Comparison of ENCODE assay signal across 15 cellular contexts in genomic region chr15:60612400-60613048, GRCh38.
DNase-seq lines count a peak whose midpoint lies in the region; ATAC-seq, FAIRE-seq and TF ChIP-seq lines count a peak whose summit lies in the region.
"Had no signal": no experiment of that assay in that cellular context is flagged by ENCODE, and none has a peak within 500 bp of the region (broad histone marks: within the 10 kb centered on the region; RNA-seq: fewer than 3 reads in every experiment).

No MANE protein-coding gene starts in this region.

- H4K20me1 ChIP-seq in H1 (replicated peaks in 1 of 2; ENCODE audit: control insufficient read depth in 1 of 2, insufficient read depth in 2 of 2, low read length in 2 of 2) = no peaks in the 10 kb centered on the region

- TF ChIP-seq RAD21 in H1 (IDR thresholded peaks at IDR 0.05 in 1 of 2, conservative IDR thresholded peaks at IDR 0.05 in 1 of 2; ENCODE audit: low read depth in 2 of 2, low read length in 2 of 2) = no peak

- no peak overlapping the region for H2BK12ac ChIP-seq in H1 (ENCODE audit: low read depth, low read length)

- peaks cover 12% of the 10 kb centered on the region for H3K4me1 Mint-ChIP-seq in T-helper 2 cell treated with Interferon-gamma antibody and Interleukin-4, amounts not matched to agents 5 μg/mL and 100 μg/mL, for 36 hours (ENCODE audit: low read depth)

- no peak overlapping the region for H2BK20ac ChIP-seq in H1 (ENCODE audit: low read length)

- DNase-seq in AG08395 (ENCODE audit: low spot score) = peak; percentile 22
- peak; percentile 48 for DNase-seq in MG63
- no peak for DNase-seq in H1 (ENCODE audit: low read depth in 1 of 2, low spot score in 2 of 2)
- DNase-seq in mesendoderm = peak; percentile 29
- no peak for DNase-seq in T-helper 2 cell treated with Interferon-gamma antibody and Interleukin-4, amounts not matched to agents 5 μg/mL and 100 μg/mL, for 36 hours (ENCODE audit: low spot score)
- DNase-seq in AML-193 (lab: John Stamatoyannopoulos, UW) = no peak
- DNase-seq: activated CD4-positive, alpha-beta memory T cell treated with anti-CD3 and anti-CD28 coated beads, Interleukin-2, amount 10 ng/mL, durations not matched to agents 7 days and 5 days; activated naive CD8-positive, alpha-beta T cell treated with anti-CD3 and anti-CD28 coated beads for 36 hours; hypothalamus; left colon; right lobe of liver had no signal

- H3K9ac ChIP-seq in H1 (replicated peaks in 1 of 4; ENCODE audit: extremely low read depth in 1 of 4, low read depth in 3 of 4, low read length in 3 of 4) = no peak overlapping the region
- H3K9ac ChIP-seq in mesendoderm (ENCODE audit: low read length) = no peak overlapping the region

- H3K27ac Mint-ChIP-seq in T-helper 2 cell treated with Interferon-gamma antibody and Interleukin-4, amounts not matched to agents 5 μg/mL and 100 μg/mL, for 36 hours = no peak overlapping the region
- H3K27ac Mint-ChIP-seq: activated CD4-positive, alpha-beta memory T cell treated with anti-CD3 and anti-CD28 coated beads, Interleukin-2, amount 10 ng/mL, durations not matched to agents 7 days and 5 days; activated naive CD8-positive, alpha-beta T cell treated with anti-CD3 and anti-CD28 coated beads for 36 hours had no signal

- H3K4me1 ChIP-seq in H1 (replicated peaks in 1 of 4; ENCODE audit: control insufficient read depth in 3 of 4, insufficient read depth in 4 of 4, low read length in 3 of 4) (peaks cover 3 to 11% (median 9%) of the 10 kb centered on the region in 4 experiments; a peak in 6 of 7 replicates), mesendoderm (ENCODE audit: control insufficient read depth, low read depth, low read length) (peaks cover 23% of the 10 kb centered on the region)

- peak; percentile 65 for FAIRE-seq in H1 (lab: Jason Lieb, UNC)
- FAIRE-seq: GM12878 had no signal

- CTCF ChIA-PET in H1 (lab: Charles Lee; ENCODE audit: partially characterized antibody) = no interaction called here

- H3K56ac ChIP-seq in H1 (replicated peaks; ENCODE audit: insufficient read length, low read depth, low read length) = no peak overlapping the region
- H3K56ac ChIP-seq in mesendoderm (ENCODE audit: low read length) = no peak overlapping the region

- H3K4me2 ChIP-seq in H1 (ENCODE audit: insufficient read depth in 1 of 2, low read depth in 2 of 2, low read length in 2 of 2) (no peak overlapping the region), mesendoderm (ENCODE audit: low read length) (no peak overlapping the region)

- H3K79me2 ChIP-seq in H1 (ENCODE audit: control insufficient read depth in 1 of 2, insufficient read depth in 2 of 2, low read length in 2 of 2) = no peaks in the 10 kb centered on the region
- H3K79me2 ChIP-seq in mesendoderm (ENCODE audit: control insufficient read depth, insufficient read depth, low read length) = no peaks in the 10 kb centered on the region

- no peak overlapping the region for H3K4me3 Mint-ChIP-seq in T-helper 2 cell treated with Interferon-gamma antibody and Interleukin-4, amounts not matched to agents 5 μg/mL and 100 μg/mL, for 36 hours
- H3K4me3 Mint-ChIP-seq: activated CD4-positive, alpha-beta memory T cell treated with anti-CD3 and anti-CD28 coated beads, Interleukin-2, amount 10 ng/mL, durations not matched to agents 7 days and 5 days; activated naive CD8-positive, alpha-beta T cell treated with anti-CD3 and anti-CD28 coated beads for 36 hours had no signal

- TF ChIP-seq CTCF in H1 (IDR thresholded peaks at IDR 0.05; ENCODE audit: control extremely low read depth in 1 of 3, insufficient read depth in 1 of 3, low read depth in 1 of 3, low read length in 3 of 3) = no peak

- H3K27ac ChIP-seq in H1 (ENCODE audit: low read depth, low read length) = no peak overlapping the region
- H3K27ac ChIP-seq in mesendoderm (ENCODE audit: low read depth, low read length) = no peak overlapping the region
- H3K27ac ChIP-seq: HL-60, right lobe of liver had no signal

- no peak overlapping the region for H3K4me3 ChIP-seq in MG63
- no peak overlapping the region for H3K4me3 ChIP-seq in H1 (ENCODE audit: extremely low read depth in 1 of 4, insufficient read depth in 2 of 4, low read depth in 3 of 4, low read length in 4 of 4)
- H3K4me3 ChIP-seq in mesendoderm (ENCODE audit: low read length) = no peak overlapping the region
- H3K4me3 ChIP-seq: GM12878, right lobe of liver had no signal

- no peak overlapping the region for H4K8ac ChIP-seq in H1 (ENCODE audit: extremely low read depth, insufficient read depth, low read length)
- H4K8ac ChIP-seq in mesendoderm (ENCODE audit: low read depth, low read length) = no peak overlapping the region

- H2BK15ac ChIP-seq in H1 (ENCODE audit: low read length) (no peak overlapping the region; the same call in 1 of the 2 replicates), mesendoderm (replicated peaks; ENCODE audit: low read depth) (no peak overlapping the region)

- H3K4ac ChIP-seq in H1 (replicated peaks; ENCODE audit: insufficient read length, low read depth, low read length) (no peak overlapping the region), mesendoderm (ENCODE audit: low read depth, low read length) (no peak overlapping the region)

- no peak for TF ChIP-seq POLR2A in H1 (IDR thresholded peaks at IDR 0.05; ENCODE audit: control extremely low read depth in 1 of 2, low read depth in 2 of 2, low read length in 2 of 2)

- no peak overlapping the region for H3K23ac ChIP-seq in H1 (ENCODE audit: insufficient read length)
- H3K23ac ChIP-seq in mesendoderm (ENCODE audit: low read length) = no peak overlapping the region

- 0 out of 2 replicates have a peak, but pooled peaks cover 4% of the 10 kb centered on the region for H3K27me3 ChIP-seq in MG63
- no peaks in the 10 kb centered on the region; a peak in 1 of 7 replicates for H3K27me3 ChIP-seq in H1 (replicated peaks in 1 of 4; ENCODE audit: control insufficient read depth in 3 of 4, extremely low read depth in 1 of 4, insufficient read depth in 3 of 4, low read length in 3 of 4)
- no peaks in the 10 kb centered on the region for H3K27me3 ChIP-seq in mesendoderm (ENCODE audit: insufficient read depth, low read length, poor library complexity)
- H3K27me3 ChIP-seq: right lobe of liver had no signal

- H4K5ac ChIP-seq in H1 (ENCODE audit: insufficient read length, low read depth, low read length) (no peak overlapping the region), mesendoderm (ENCODE audit: low read length) (no peak overlapping the region)

- H3K36me3 Mint-ChIP-seq in T-helper 2 cell treated with Interferon-gamma antibody and Interleukin-4, amounts not matched to agents 5 μg/mL and 100 μg/mL, for 36 hours (ENCODE audit: low read depth) = no peaks in the 10 kb centered on the region
- H3K36me3 Mint-ChIP-seq: activated naive CD8-positive, alpha-beta T cell treated with anti-CD3 and anti-CD28 coated beads for 36 hours had no signal

- ATAC-seq in HG03045 (IDR thresholded peaks at IDR 0.05; ENCODE audit: unreplicated experiment) (no peak), GM21619 (IDR thresholded peaks at IDR 0.05; ENCODE audit: unreplicated experiment) (no peak)
- ATAC-seq: GM12878, left colon, right lobe of liver had no signal

- H3K27me3 Mint-ChIP-seq in T-helper 2 cell treated with Interferon-gamma antibody and Interleukin-4, amounts not matched to agents 5 μg/mL and 100 μg/mL, for 36 hours (ENCODE audit: low read depth) = peaks cover 67% of the 10 kb centered on the region

- no peak overlapping the region for H2BK120ac ChIP-seq in H1 (replicated peaks; ENCODE audit: low read depth, low read length)
- H2BK120ac ChIP-seq in mesendoderm (ENCODE audit: low read depth, low read length) = no peak overlapping the region

- no peak overlapping the region for H3K18ac ChIP-seq in H1 (ENCODE audit: extremely low read depth, low read length)
- H3K18ac ChIP-seq in mesendoderm (ENCODE audit: low read length) = no peak overlapping the region

- no peak overlapping the region for H2AFZ ChIP-seq in H1 (ENCODE audit: low read length)

- H2AK5ac ChIP-seq in H1 (ENCODE audit: low read depth, low read length) (no peak overlapping the region), mesendoderm (ENCODE audit: low read length) (no peak overlapping the region)

- no peak for TF ChIP-seq EP300 in H1 (IDR thresholded peaks at IDR 0.05; ENCODE audit: borderline replicate concordance in 1 of 2, low read depth in 2 of 2, low read length in 2 of 2)

- 65% methylated on average over 5 of the region's 5 CpGs; no CpG with 5 or more reads in 1 of the 2 experiments for WGBS in H1 (ENCODE audit: extremely low coverage in 1 of 2, insufficient coverage in 1 of 2, insufficient read length in 1 of 2, insufficient replicate concordance in 2 of 2, low coverage in 1 of 2, low lambda C conversion rate in 2 of 2, missing lambda C conversion rate in 1 of 2), 2 experiments
- WGBS in mesendoderm (ENCODE audit: extremely low coverage, insufficient coverage, low lambda C conversion rate) = no CpG with 5 or more reads among the region's 5 CpGs

- H3K36me3 ChIP-seq in MG63 = no peaks in the 10 kb centered on the region
- H3K36me3 ChIP-seq in H1 (ENCODE audit: control insufficient read depth in 2 of 4, insufficient read depth in 4 of 4, low read length in 3 of 4) = no peaks in the 10 kb centered on the region
- H3K36me3 ChIP-seq in mesendoderm (ENCODE audit: control insufficient read depth, insufficient read depth, low read length) = no peaks in the 10 kb centered on the region
- H3K36me3 ChIP-seq: right lobe of liver had no signal

- H2BK5ac ChIP-seq in H1 (ENCODE audit: low read depth, low read length) = no peak overlapping the region
- no peak overlapping the region for H2BK5ac ChIP-seq in mesendoderm (ENCODE audit: low read length)

- H3K14ac ChIP-seq in H1 (ENCODE audit: insufficient read length) = no peak overlapping the region

- no peaks in the 10 kb centered on the region for H3K9me3 ChIP-seq in MG63
- H3K9me3 ChIP-seq in H1 (ENCODE audit: insufficient read depth in 2 of 2, low read depth in 1 of 2, low read length in 1 of 2) = no peaks in the 10 kb centered on the region; a peak in 1 of 4 replicates
- H3K9me3 ChIP-seq: right lobe of liver had no signal

- H3K79me1 ChIP-seq in H1 (ENCODE audit: low read depth, low read length) (no peaks in the 10 kb centered on the region), mesendoderm (ENCODE audit: low read length) (no peaks in the 10 kb centered on the region)

- POLR2A ChIA-PET in H1 (lab: Charles Lee; ENCODE audit: partially characterized antibody) = interaction anchor here (0.8 kb wide), 1 partner anchor 54 kb away, joined by 3 read pairs; no protein-coding TSS in a partner anchor

- H3K9me3 Mint-ChIP-seq in T-helper 2 cell treated with Interferon-gamma antibody and Interleukin-4, amounts not matched to agents 5 μg/mL and 100 μg/mL, for 36 hours = no peaks in the 10 kb centered on the region
- H3K9me3 Mint-ChIP-seq: activated CD4-positive, alpha-beta memory T cell treated with anti-CD3 and anti-CD28 coated beads, Interleukin-2, amount 10 ng/mL, durations not matched to agents 7 days and 5 days; activated naive CD8-positive, alpha-beta T cell treated with anti-CD3 and anti-CD28 coated beads for 36 hours had no signal

- no peak overlapping the region for H4K91ac ChIP-seq in H1 (replicated peaks; ENCODE audit: insufficient read length, low read length)

- H3K23me2 ChIP-seq in H1 (ENCODE audit: low read depth, low read length) = no peaks in the 10 kb centered on the region

TF ChIP-seq in H1, 55 proteins besides CTCF, POLR2A, EP300 and RAD21 (continues in another document):
- TF ChIP-seq CBX5 (IDR thresholded peaks at IDR 0.05; ENCODE audit: low read depth, low read length) (no peak), BCL11A (IDR thresholded peaks at IDR 0.05; ENCODE audit: low read depth in 2 of 2, low read length in 2 of 2) (no peak), CEBPB (IDR thresholded peaks at IDR 0.05; ENCODE audit: low read depth, low read length) (no peak)

Comparison
In these comparisons a context has a peak if more than half of its experiments do, and no peak if none do; other contexts are left out.
1. DNase-seq: peak in AG08395 (single experiment), MG63 (single experiment) and mesendoderm (single experiment); none in H1 (0 of 2), T-helper 2 cell treated with Interferon-gamma antibody and Interleukin-4, amounts not matched to agents 5 μg/mL and 100 μg/mL, for 36 hours (single experiment) and AML-193 (0 of 2).